Comparison of ENCODE assay signal across 21 cellular contexts in genomic region chr5:135323701-135324132, GRCh38.
DNase-seq lines count a peak whose midpoint lies in the region; ATAC-seq and TF ChIP-seq lines count a peak whose summit lies in the region.
"Had no signal": no experiment of that assay in that cellular context is flagged by ENCODE, and none has a peak within 500 bp of the region (broad histone marks: within the 10 kb centered on the region; RNA-seq: fewer than 3 reads in every experiment).

No MANE protein-coding gene starts in this region.

- H3K9me2 ChIP-seq in PC-3 (replicated peaks; ENCODE audit: low read length), result no peaks in the 10 kb centered on the region
- H3K9me2 ChIP-seq: SK-N-SH had no signal

- H3K27ac Mint-ChIP-seq in natural killer cell treated with Interleukin-12 subunit alpha and Interleukin-12 subunit beta and Interleukin-15 and Interleukin-18, amount 100 ng/mL, for 72 hours, result no peak overlapping the region
- no peak overlapping the region for H3K27ac Mint-ChIP-seq in natural killer cell

- no peaks in the 10 kb centered on the region for H3K9me3 ChIP-seq in PC-3 (ENCODE audit: low read length)
- no peaks in the 10 kb centered on the region for H3K9me3 ChIP-seq in prostate gland
- H3K9me3 ChIP-seq: Caco-2, HAP-1, SK-N-SH had no signal

- no peak overlapping the region for H3K4me3 ChIP-seq in PC-3 (ENCODE audit: low read length)
- no peak overlapping the region for H3K4me3 ChIP-seq in prostate gland
- H3K4me3 ChIP-seq: GM23248, HAP-1 had no signal

- BruUV-seq in PC-3 (replicated peaks; lab: Mats Ljungman, UMichigan), result no TSS peak

- no peak for TF ChIP-seq CTCF in natural killer cell (IDR thresholded peaks at IDR 0.05)
- TF ChIP-seq CTCF in PC-3 (conservative IDR thresholded peaks at IDR 0.05; ENCODE audit: low read depth, low read length), result no peak
- TF ChIP-seq CTCF in prostate gland (IDR thresholded peaks at IDR 0.05), result no peak

- intact Hi-C loops in natural killer cell (cut with micrococcal nuclease) (no loop called here), PC-3 (cut with micrococcal nuclease) (loop anchor here (2.0 to 5.0 kb wide), 2 partner anchors 13 to 76 kb away; no protein-coding TSS in a partner anchor), prostate gland (cut with DNase I) (no loop called here)

- peak; percentile 32 for DNase-seq in natural killer cell treated with Interleukin-12 subunit alpha and Interleukin-12 subunit beta and Interleukin-15 and Interleukin-18, amount 100 ng/mL, for 72 hours (ENCODE audit: low spot score)
- no peak for DNase-seq in natural killer cell
- DNase-seq in PC-3, result peak; percentile 27
- peak; percentile 26 for DNase-seq in left lobe of liver (ENCODE audit: low spot score)
- DNase-seq in prostate gland (ENCODE audit: low spot score), result peak; percentile 26
- no peak for DNase-seq in NCI-H2227 (lab: John Stamatoyannopoulos, UW; ENCODE audit: unreplicated experiment)
- DNase-seq in activated naive CD4-positive, alpha-beta T cell treated with Interleukin-2 at 50 U/mL for 16 hours, result no peak
- DNase-seq: AML-193; DMS153; GF-D8; GM23248; KBM-7; NCI-H1105 treated with DMSO at 0.1 percent for 48 hours; NCI-H1694; NCI-H2081 treated with DMSO at 0.1 percent for 48 hours; NK-92 treated with Interleukin-12 subunit alpha and Interleukin-12 subunit beta, amount 100 ng/mL, for 24 hours; SHP77; SK-N-SH had no signal

- no peaks in the 10 kb centered on the region for H3K27me3 ChIP-seq in PC-3 (ENCODE audit: low read length)
- H3K27me3 ChIP-seq in prostate gland (replicated peaks; ENCODE audit: insufficient read depth), result no peaks in the 10 kb centered on the region

- no peaks in the 10 kb centered on the region for H3K79me2 ChIP-seq in PC-3 (ENCODE audit: low read length)

- H2AFZ ChIP-seq in PC-3 (ENCODE audit: low read length), result no peak overlapping the region
- H2AFZ ChIP-seq: GM23248 had no signal

- POLR2A ChIA-PET in PC-3 (lab: Charles Lee; ENCODE audit: unreplicated experiment), result no interaction called here

- no peaks in the 10 kb centered on the region for H3K36me3 Mint-ChIP-seq in natural killer cell treated with Interleukin-12 subunit alpha and Interleukin-12 subunit beta and Interleukin-15 and Interleukin-18, amount 100 ng/mL, for 72 hours
- H3K36me3 Mint-ChIP-seq in natural killer cell, result no peaks in the 10 kb centered on the region

- H3K4me1 ChIP-seq in PC-3 (ENCODE audit: insufficient read depth, low read length), result peaks cover 22% of the 10 kb centered on the region
- peaks cover 19% of the 10 kb centered on the region for H3K4me1 ChIP-seq in prostate gland (replicated peaks)
- H3K4me1 ChIP-seq: HAP-1 had no signal

- H3K36me3 ChIP-seq in PC-3 (ENCODE audit: low read depth, low read length) (no peaks in the 10 kb centered on the region), prostate gland (no peaks in the 10 kb centered on the region)
- H3K36me3 ChIP-seq: HAP-1 had no signal

- H3K4me3 Mint-ChIP-seq in natural killer cell treated with Interleukin-12 subunit alpha and Interleukin-12 subunit beta and Interleukin-15 and Interleukin-18, amount 100 ng/mL, for 72 hours, result no peak overlapping the region
- H3K4me3 Mint-ChIP-seq in natural killer cell, result no peak overlapping the region

- H3K9ac ChIP-seq in PC-3 (ENCODE audit: low read length), result no peak overlapping the region
- H3K9ac ChIP-seq: GM23248, SK-N-SH had no signal

- H3F3A ChIP-seq in PC-3 (ENCODE audit: low read length, unreplicated experiment), result no peaks in the 10 kb centered on the region

- CTCF ChIA-PET in PC-3 (lab: Charles Lee), result no interaction called here

- H3K9me3 Mint-ChIP-seq in natural killer cell treated with Interleukin-12 subunit alpha and Interleukin-12 subunit beta and Interleukin-15 and Interleukin-18, amount 100 ng/mL, for 72 hours, result no peaks in the 10 kb centered on the region
- no peaks in the 10 kb centered on the region for H3K9me3 Mint-ChIP-seq in natural killer cell

- no peaks in the 10 kb centered on the region for H4K20me1 ChIP-seq in PC-3 (ENCODE audit: low read length)

- H3K27ac ChIP-seq in PC-3 (ENCODE audit: low read length) (no peak overlapping the region), prostate gland (no peak overlapping the region)
- H3K27ac ChIP-seq: GM23248 had no signal

- H3K4me2 ChIP-seq in PC-3 (ENCODE audit: low read length), result peak overlapping the region; percentile 26; the same call in 1 of the 2 replicates
- H3K4me2 ChIP-seq: SK-N-SH had no signal

- WGBS in prostate gland, result 31% methylated on average over 8 of the region's 8 CpGs

- no peaks in the 10 kb centered on the region for H3K27me3 Mint-ChIP-seq in natural killer cell treated with Interleukin-12 subunit alpha and Interleukin-12 subunit beta and Interleukin-15 and Interleukin-18, amount 100 ng/mL, for 72 hours
- H3K27me3 Mint-ChIP-seq in natural killer cell (ENCODE audit: low read depth in 2 of 2), result no peaks in the 10 kb centered on the region

- ATAC-seq in natural killer cell treated with Interleukin-12 subunit alpha and Interleukin-12 subunit beta and Interleukin-15 and Interleukin-18, amount 100 ng/mL, for 72 hours, result no peak
- ATAC-seq in natural killer cell, result no peak
- ATAC-seq in PC-3, result peak; percentile 73
- no peak for ATAC-seq in left lobe of liver
- ATAC-seq in HG03432 (IDR thresholded peaks at IDR 0.05; ENCODE audit: unreplicated experiment), result no peak

- TF ChIP-seq POLR2A in prostate gland (IDR thresholded peaks at IDR 0.05), result no peak

- no peaks in the 10 kb centered on the region for H3K4me1 Mint-ChIP-seq in natural killer cell treated with Interleukin-12 subunit alpha and Interleukin-12 subunit beta and Interleukin-15 and Interleukin-18, amount 100 ng/mL, for 72 hours (ENCODE audit: low read depth in 2 of 2)
- H3K4me1 Mint-ChIP-seq in natural killer cell, result no peaks in the 10 kb centered on the region

Comparison
In these comparisons a context has a peak if more than half of its experiments do, and no peak if none do; other contexts are left out.
1. DNase-seq: peak in natural killer cell treated with Interleukin-12 subunit alpha and Interleukin-12 subunit beta and Interleukin-15 and Interleukin-18, amount 100 ng/mL, for 72 hours (single experiment), PC-3 (single experiment), left lobe of liver (single experiment) and prostate gland (single experiment); none in natural killer cell (single experiment), NCI-H2227 (single experiment) and activated naive CD4-positive, alpha-beta T cell treated with Interleukin-2 at 50 U/mL for 16 hours (single experiment).